ENCODE assay signal across 8 cellular contexts in genomic region chr11:93197383-93198220, GRCh38. TPM values are rescaled to one million over a fixed set of nuclear protein-coding genes. Genes with fewer than 3 reads are reported as not detected.
DNase-seq lines count a peak whose midpoint lies in the region; ATAC-seq, FAIRE-seq and TF ChIP-seq lines count a peak whose summit lies in the region.

Gene SLC36A4 (minus strand): TSS chr11:93197991. CDS start chr11:93197832, 159 bp downstream.

- dilution Hi-C loops in endothelial cell of umbilical vein (cut with MboI; ENCODE audit: extremely low pct_ligation_motif_present, low sequenced_read_pairs) = no loop called here

- peaks cover 19% of the 10 kb centered on the region for H3K79me2 ChIP-seq in endothelial cell of umbilical vein (ENCODE audit: control insufficient read depth, insufficient read depth, low read length)

- DNase-seq in COR-L47 (lab: John Stamatoyannopoulos, UW) (peak; percentile 93), HT1080 (ENCODE audit: low read depth) (peak; percentile 88), NT2/D1 (ENCODE audit: low read depth, low spot score) (peak; percentile 72), endothelial cell of umbilical vein (ENCODE audit: low read depth, low spot score) (peak; percentile 96), midbrain (lab: John Stamatoyannopoulos, UW) (peak; percentile 85)
- DNase-seq in activated CD8-positive, alpha-beta memory T cell treated with anti-CD3 and anti-CD28 coated beads, Interleukin-2, amount 50 U/mL, for 48 hours = peak; percentile 91
- peak; percentile 78 to 79 for DNase-seq in stimulated activated CD8-positive, alpha-beta memory T cell treated with anti-CD3 and anti-CD28 coated beads, Interleukin-15, amount 100 ng/mL, for 48 hours (ENCODE audit: low read depth in 2 of 2)

- peak; percentile 84 for TF ChIP-seq POLR2A in endothelial cell of umbilical vein (IDR thresholded peaks at IDR 0.05; ENCODE audit: low read depth, low read length)

- TF ChIP-seq CTCF in endothelial cell of umbilical vein (IDR thresholded peaks at IDR 0.05; ENCODE audit: extremely low read depth in 1 of 2, insufficient read depth in 1 of 2, low read depth in 1 of 2, low read length in 2 of 2) = no peak

- no peaks in the 10 kb centered on the region for H3K9me1 ChIP-seq in endothelial cell of umbilical vein (replicated peaks; ENCODE audit: control insufficient read depth, extremely low read depth, insufficient read depth, low read length)

- H3K4me3 ChIP-seq in NT2/D1 (ENCODE audit: insufficient read length, low read depth) (peak within 1 kb of the TSS; percentile 76), endothelial cell of umbilical vein (replicated peaks in 1 of 3; ENCODE audit: insufficient read depth in 1 of 3, low read depth in 1 of 3, low read length in 3 of 3) (peak within 1 kb of the TSS; percentile 70 to 95 (median 82))

- TSS peak; percentile 84 for BruUV-seq in endothelial cell of umbilical vein (replicated peaks; lab: Mats Ljungman, UMichigan)

- H3K9me3 ChIP-seq in NT2/D1 (ENCODE audit: insufficient read depth, low read length) (no peaks in the 10 kb centered on the region), endothelial cell of umbilical vein (replicated peaks; ENCODE audit: control insufficient read depth, insufficient read depth, low read length) (no peaks in the 10 kb centered on the region)

- H3K4me1 ChIP-seq in NT2/D1 (ENCODE audit: insufficient read depth, insufficient read length) = no peaks in the 10 kb centered on the region
- H3K4me1 ChIP-seq in endothelial cell of umbilical vein (ENCODE audit: control insufficient read depth, extremely low read depth, insufficient read depth, low read length) = peaks cover 4% of the 10 kb centered on the region

- peak; percentile 82 for FAIRE-seq in endothelial cell of umbilical vein (lab: Jason Lieb, UNC)

- peak within 1 kb of the TSS; percentile 92 for H3K9ac ChIP-seq in NT2/D1 (ENCODE audit: insufficient read length, low read depth)
- peak within 1 kb of the TSS; percentile 97 for H3K9ac ChIP-seq in endothelial cell of umbilical vein (replicated peaks; ENCODE audit: extremely low read depth, insufficient read depth, low read length)

- no peaks in the 10 kb centered on the region for H3K36me3 ChIP-seq in NT2/D1 (ENCODE audit: insufficient read depth, insufficient read length, low read length)
- H3K36me3 ChIP-seq in endothelial cell of umbilical vein (ENCODE audit: control insufficient read depth in 2 of 2, extremely low read depth in 1 of 2, insufficient read depth in 2 of 2, low read length in 2 of 2) = no peaks in the 10 kb centered on the region

- H4K20me1 ChIP-seq in endothelial cell of umbilical vein (replicated peaks; ENCODE audit: control insufficient read depth, extremely low read depth, insufficient read depth, low read length) = no peaks in the 10 kb centered on the region

- CTCF ChIA-PET in endothelial cell of umbilical vein (lab: Charles Lee) = interaction anchor here (1.0 to 1.9 kb wide), 3 partner anchors 9 to 1679 kb away, joined by 3 to 5 read pairs (median 3); no protein-coding TSS in a partner anchor

- peak within 1 kb of the TSS; percentile 95 for H3K27ac ChIP-seq in endothelial cell of umbilical vein (ENCODE audit: insufficient read depth, low read depth, low read length)

- no peaks in the 10 kb centered on the region for H3K27me3 ChIP-seq in NT2/D1 (ENCODE audit: insufficient read depth, insufficient read length)
- peaks cover 6 to 8% of the 10 kb centered on the region in 2 experiments for H3K27me3 ChIP-seq in endothelial cell of umbilical vein (ENCODE audit: control insufficient read depth in 2 of 2, insufficient read depth in 2 of 2, low read length in 2 of 2)

- ATAC-seq in GM21367 (IDR thresholded peaks at IDR 0.05; ENCODE audit: unreplicated experiment) = peak; percentile 84

- H2AFZ ChIP-seq in endothelial cell of umbilical vein (ENCODE audit: low read depth, low read length) = peak within 1 kb of the TSS; percentile 93

- peak within 1 kb of the TSS; percentile 99 for H3K4me2 ChIP-seq in endothelial cell of umbilical vein (ENCODE audit: insufficient read depth, low read length)

- POLR2A ChIA-PET in endothelial cell of umbilical vein (lab: Charles Lee) = no interaction called here

- intact Hi-C loops in endothelial cell of umbilical vein (cut with micrococcal nuclease) = loop anchor here (1.0 to 5.0 kb wide), 3 partner anchors 27 to 1295 kb away; partner anchors contain the start of genes ANKRD49, MRE11 and SMCO4

TF ChIP-seq in endothelial cell of umbilical vein, 7 proteins besides CTCF, POLR2A, EP300 and RAD21:
- no peak for TF ChIP-seq MAX (IDR thresholded peaks at IDR 0.05; ENCODE audit: insufficient read depth, insufficient read length)
- no peak for TF ChIP-seq EZH2 (IDR thresholded peaks at IDR 0.05; ENCODE audit: borderline replicate concordance, low read depth, low read length, severe bottlenecking)
- peak; percentile 51 for TF ChIP-seq JUN (IDR thresholded peaks at IDR 0.05; ENCODE audit: borderline replicate concordance, insufficient read depth, insufficient read length, low read depth)
- no peak for TF ChIP-seq MYC (IDR thresholded peaks at IDR 0.05; ENCODE audit: low read depth, low read length)
- TF ChIP-seq GATA2 (IDR thresholded peaks at IDR 0.05; ENCODE audit: insufficient read depth, insufficient read length, low read depth, low read length) = no peak
- peak; percentile 61 for TF ChIP-seq FOS (IDR thresholded peaks at IDR 0.05; ENCODE audit: borderline replicate concordance, insufficient read depth, low read length)
- TF ChIP-seq POLR2AphosphoS5 (IDR thresholded peaks at IDR 0.05; ENCODE audit: insufficient read depth, low read depth, low read length) = peak; percentile 37

RNA-seq across cellular contexts. Expression of gene SLC36A4, which starts in this region (rescaled TPM):
- 7.0 and 8.5 TPM in 2 replicates for total RNA-seq in HT1080 (2014; rRNA removed; shearing (Covaris generic))
- polyA plus RNA-seq in HT1080 (2015; cell fraction: cytosol; rRNA removed) = 9.8 and 13.9 TPM in 2 replicates
- 9.6 and 11.3 TPM in 2 replicates for polyA plus RNA-seq in HT1080 (2015; cell fraction: nucleus; rRNA removed)
- 16.8 and 21.7 TPM in 2 replicates for total RNA-seq in endothelial cell of umbilical vein
- 3.9 and 8.5 TPM in 2 replicates for polyA plus RNA-seq in endothelial cell of umbilical vein
- 5.8 and 5.9 TPM in 2 replicates for polyA plus RNA-seq in endothelial cell of umbilical vein (2011; cell fraction: cytosol; rRNA removed)
- polyA plus RNA-seq in endothelial cell of umbilical vein (2011; cell fraction: nucleus; rRNA removed) = 7.8 and 9.0 TPM in 2 replicates
- polyA plus RNA-seq in endothelial cell of umbilical vein (2012) = 13.1 and 14.0 TPM in 2 replicates
- 10.3 and 16.6 TPM in 2 replicates for polyA minus RNA-seq in endothelial cell of umbilical vein
- polyA minus RNA-seq in endothelial cell of umbilical vein (2011; cell fraction: cytosol; rRNA and poly(A)+ RNA removed) = 21.4 TPM
- 21.5 and 32.6 TPM in 2 replicates for polyA minus RNA-seq in endothelial cell of umbilical vein (2011; cell fraction: nucleus; rRNA and poly(A)+ RNA removed)

Comparison
In these comparisons a context has a peak if more than half of its experiments do, and no peak if none do; other contexts are left out.
1. Peak in every context shown above with its lines: DNase-seq, ATAC-seq, H3K4me3 ChIP-seq and H3K27ac ChIP-seq.